In genomic region chr3:28743843-28744242, GRCh38 we compare ENCODE assay signal across 15 cellular contexts.
DNase-seq lines count a peak whose midpoint lies in the region; ATAC-seq and TF ChIP-seq lines count a peak whose summit lies in the region.
"Had no signal": no experiment of that assay in that cellular context is flagged by ENCODE, and none has a peak within 500 bp of the region (broad histone marks: within the 10 kb centered on the region; RNA-seq: fewer than 3 reads in every experiment).

No MANE protein-coding gene starts in this region.

- H3K36me3 ChIP-seq in MG63 (no peaks in the 10 kb centered on the region), body of pancreas (replicated peaks in 1 of 2; ENCODE audit: insufficient read depth in 1 of 2, low read depth in 2 of 2) (no peaks in the 10 kb centered on the region), Karpas-422 (ENCODE audit: insufficient read depth, low read length) (no peaks in the 10 kb centered on the region)
- H3K36me3 ChIP-seq: suprapubic skin had no signal

- TF ChIP-seq CTCF in Calu3 (IDR thresholded peaks at IDR 0.05; ENCODE audit: unreplicated experiment) (no peak), body of pancreas (IDR thresholded peaks at IDR 0.05) (no peak), nephron progenitor cell (IDR thresholded peaks at IDR 0.05) (no peak)

- 28 to 31% methylated on average over 4 of the region's 4 CpGs for WGBS in body of pancreas, 2 donors

- H3K4me2 ChIP-seq in Karpas-422 (ENCODE audit: low read depth, low read length, poor library complexity, severe bottlenecking): no peak overlapping the region

- H3K9me3 ChIP-seq in MG63: no peaks in the 10 kb centered on the region
- H3K9me3 ChIP-seq in body of pancreas: no peaks in the 10 kb centered on the region
- no peaks in the 10 kb centered on the region for H3K9me3 ChIP-seq in Karpas-422 (ENCODE audit: low read length)
- H3K9me3 ChIP-seq: suprapubic skin had no signal

- H3K4me3 Mint-ChIP-seq in Calu3 (ENCODE audit: low read depth, unreplicated experiment) (no peak overlapping the region), nephron progenitor cell (no peak overlapping the region)
- H3K4me3 Mint-ChIP-seq: activated naive CD4-positive, alpha-beta T cell treated with anti-CD3 and anti-CD28 coated beads for 36 hours had no signal

- H3K27ac Mint-ChIP-seq in Calu3 (ENCODE audit: unreplicated experiment) (no peak overlapping the region), nephron progenitor cell (no peak overlapping the region)
- H3K27ac Mint-ChIP-seq: activated naive CD4-positive, alpha-beta T cell treated with anti-CD3 and anti-CD28 coated beads for 36 hours had no signal

- CTCF ChIA-PET in Calu3 (lab: Charles Lee): no interaction called here

- H3K4me1 Mint-ChIP-seq in Calu3 (ENCODE audit: low read depth, unreplicated experiment) (peaks cover 23% of the 10 kb centered on the region), nephron progenitor cell (no peaks in the 10 kb centered on the region)

- no peaks in the 10 kb centered on the region for H3K27me3 Mint-ChIP-seq in Calu3 (ENCODE audit: unreplicated experiment)
- no peaks in the 10 kb centered on the region for H3K27me3 Mint-ChIP-seq in nephron progenitor cell (ENCODE audit: low read depth, poor library complexity)

- no peak overlapping the region for H2AFZ ChIP-seq in Karpas-422 (ENCODE audit: low read length)

- no peak overlapping the region for H3K9ac ChIP-seq in Karpas-422 (ENCODE audit: low read length)

- intact Hi-C loops in Calu3 (cut with micrococcal nuclease; ENCODE audit: unreplicated experiment) (no loop called here), body of pancreas (cut with DNase I) (no loop called here)

- peak; percentile 98 for ATAC-seq in body of pancreas
- ATAC-seq in HG02610 (IDR thresholded peaks at IDR 0.05; ENCODE audit: unreplicated experiment): no peak

- H3K4me1 ChIP-seq in body of pancreas (peaks cover 16% of the 10 kb centered on the region), Karpas-422 (ENCODE audit: low read length) (no peaks in the 10 kb centered on the region)

- TF ChIP-seq POLR2A in body of pancreas (IDR thresholded peaks at IDR 0.05): no peak

- no peaks in the 10 kb centered on the region for H3K9me2 ChIP-seq in Karpas-422 (replicated peaks; ENCODE audit: insufficient read depth, low read length)

- no peaks in the 10 kb centered on the region for H3K27me3 ChIP-seq in MG63
- H3K27me3 ChIP-seq in body of pancreas: no peaks in the 10 kb centered on the region
- H3K27me3 ChIP-seq in Karpas-422 (ENCODE audit: low read length): no peaks in the 10 kb centered on the region
- H3K27me3 ChIP-seq: suprapubic skin had no signal

- no peaks in the 10 kb centered on the region for H4K20me1 ChIP-seq in Karpas-422 (ENCODE audit: insufficient read depth, low read depth, low read length)

- BruUV-seq in Calu3 (replicated peaks; lab: Mats Ljungman, UMichigan): no TSS peak

- H3K4me3 ChIP-seq in MG63: no peak overlapping the region
- H3K4me3 ChIP-seq in body of pancreas: no peak overlapping the region
- no peak overlapping the region for H3K4me3 ChIP-seq in Karpas-422 (ENCODE audit: low read length)
- H3K4me3 ChIP-seq: suprapubic skin had no signal

- peak overlapping the region in 2 of 4 donors; percentile 43 to 60 for H3K27ac ChIP-seq in body of pancreas
- no peak overlapping the region for H3K27ac ChIP-seq in Karpas-422 (ENCODE audit: low read length)
- H3K27ac ChIP-seq: suprapubic skin had no signal

- DNase-seq in Calu3 (peak; percentile 2), MG63 (peak; percentile 22), body of pancreas (peak; percentile 48 to 69 (median 64)), mucosa of gallbladder (ENCODE audit: low spot score) (peak; percentile 36), nephron progenitor cell (no peak), Karpas-422 (no peak)
- DNase-seq in activated CD4-positive, alpha-beta T cell treated with anti-CD3 and anti-CD28 coated beads for 4 hours: no peak
- DNase-seq: activated naive CD4-positive, alpha-beta T cell treated with anti-CD3 and anti-CD28 coated beads for 36 hours; aorta; HCEC 1CT; kidney glomerular epithelial cell; NCI-H1105 treated with DMSO at 0.1 percent for 48 hours; NCI-H2171 treated with DMSO at 0.1 percent for 48 hours had no signal

- H3K36me3 Mint-ChIP-seq in Calu3 (ENCODE audit: insufficient read depth, unreplicated experiment) (no peaks in the 10 kb centered on the region), nephron progenitor cell (ENCODE audit: low read depth) (no peaks in the 10 kb centered on the region)

- no peaks in the 10 kb centered on the region for H3K79me2 ChIP-seq in Karpas-422 (ENCODE audit: low read length)

- H3K9me3 Mint-ChIP-seq in Calu3 (ENCODE audit: low read depth, unreplicated experiment): peaks cover 4% of the 10 kb centered on the region
- no peaks in the 10 kb centered on the region for H3K9me3 Mint-ChIP-seq in nephron progenitor cell
- H3K9me3 Mint-ChIP-seq: activated naive CD4-positive, alpha-beta T cell treated with anti-CD3 and anti-CD28 coated beads for 36 hours had no signal

Comparison
In these comparisons a context has a peak if more than half of its experiments do, and no peak if none do; other contexts are left out.
1. DNase-seq: peak in Calu3 (single experiment), MG63 (single experiment), body of pancreas (4 of 4) and mucosa of gallbladder (single experiment); none in activated CD4-positive, alpha-beta T cell treated with anti-CD3 and anti-CD28 coated beads for 4 hours (0 of 2), nephron progenitor cell (single experiment) and Karpas-422 (single experiment).